8 cellular contexts compared by ENCODE assay signal in genomic region chr1:151510957-151511635, GRCh38. TPM values are rescaled to one million over a fixed set of nuclear protein-coding genes. Genes with fewer than 3 reads are reported as not detected.
DNase-seq lines count a peak whose midpoint lies in the region; ATAC-seq and TF ChIP-seq lines count a peak whose summit lies in the region.

CGN (plus strand) TSS chr1:151511387; CDS start chr1:151518520, 7,133 bp downstream.

- H3K27ac ChIP-seq in trophoblast cell (ENCODE audit: low read depth, low read length) (peak within 1 kb of the TSS; percentile 96), tibial artery (peak within 1 kb of the TSS; percentile 34 to 67)

- peaks cover 46% of the 10 kb centered on the region for H3K79me1 ChIP-seq in trophoblast cell (ENCODE audit: low read length)

- peak within 1 kb of the TSS; percentile 80 for H3K9ac ChIP-seq in trophoblast cell (ENCODE audit: low read length)

- H3K9me3 ChIP-seq in trophoblast cell (ENCODE audit: insufficient read depth, low read depth, low read length), result no peaks in the 10 kb centered on the region
- no peaks in the 10 kb centered on the region for H3K9me3 ChIP-seq in tibial artery

- peaks cover 7% of the 10 kb centered on the region for H3K79me2 ChIP-seq in trophoblast cell (ENCODE audit: control insufficient read depth, insufficient read depth, low read length, poor library complexity)

- H3K36me3 ChIP-seq in trophoblast cell (ENCODE audit: control insufficient read depth in 1 of 2, insufficient read depth in 2 of 2, low read length in 2 of 2) (no peaks in the 10 kb centered on the region), tibial artery (no peaks in the 10 kb centered on the region)

- H3K14ac ChIP-seq in trophoblast cell (ENCODE audit: low read length), result peak within 1 kb of the TSS; percentile 94

- H4K91ac ChIP-seq in trophoblast cell (ENCODE audit: low read depth, low read length), result peak within 1 kb of the TSS; percentile 98

- peak within 1 kb of the TSS; percentile 65 for H2AK5ac ChIP-seq in trophoblast cell (ENCODE audit: low read length)

- peak within 1 kb of the TSS; percentile 80 for H3K4me3 ChIP-seq in trophoblast cell (ENCODE audit: low read depth, low read length)
- H3K4me3 ChIP-seq in tibial artery, result peak within 1 kb of the TSS; percentile 64 to 77

- peak within 1 kb of the TSS; percentile 92 for H3K4me2 ChIP-seq in trophoblast cell (ENCODE audit: low read length)

- H3K36me3 Mint-ChIP-seq in activated naive CD8-positive, alpha-beta T cell treated with anti-CD3 and anti-CD28 coated beads, Interleukin-2, amount 50 U/mL, for 24 hours (ENCODE audit: low read depth), result no peaks in the 10 kb centered on the region

- peak within 1 kb of the TSS; percentile 67 for H2AFZ ChIP-seq in trophoblast cell (ENCODE audit: insufficient read depth, low read length, poor library complexity)

- ATAC-seq in HG02571 (IDR thresholded peaks at IDR 0.05; ENCODE audit: unreplicated experiment), result peak; percentile 87
- ATAC-seq in activated naive CD8-positive, alpha-beta T cell treated with anti-CD3 and anti-CD28 coated beads, Interleukin-2, amount 50 U/mL, for 24 hours, result peak; percentile 96

- H3K4me1 ChIP-seq in trophoblast cell (ENCODE audit: control insufficient read depth in 1 of 2, insufficient read depth in 2 of 2, low read length in 2 of 2), result peaks cover 23 to 36% of the 10 kb centered on the region in 2 experiments
- peaks cover 0 to 22% (median 12%) of the 10 kb centered on the region in 4 donors for H3K4me1 ChIP-seq in tibial artery

- H3K27ac Mint-ChIP-seq in activated naive CD8-positive, alpha-beta T cell treated with anti-CD3 and anti-CD28 coated beads, Interleukin-2, amount 50 U/mL, for 24 hours, result peak within 1 kb of the TSS; percentile 66

- H3K27me3 ChIP-seq in trophoblast cell (ENCODE audit: insufficient read depth, low read length), result no peaks in the 10 kb centered on the region
- H3K27me3 ChIP-seq in tibial artery, result peaks cover 0 to 10% of the 10 kb centered on the region in 2 donors

- peak within 1 kb of the TSS; percentile 81 for H3K4me3 Mint-ChIP-seq in activated naive CD8-positive, alpha-beta T cell treated with anti-CD3 and anti-CD28 coated beads, Interleukin-2, amount 50 U/mL, for 24 hours

- DNase-seq in EH (ENCODE audit: low read depth) (peak; percentile 75), NCI-H128 (lab: John Stamatoyannopoulos, UW; ENCODE audit: unreplicated experiment) (peak; percentile 97), SW480 (ENCODE audit: low spot score) (peak; percentile 90), cardiac septum (ENCODE audit: low spot score) (peak; percentile 88), trophoblast cell (peak; percentile 81), tibial artery (peak; percentile 76 to 88)
- DNase-seq in activated naive CD8-positive, alpha-beta T cell treated with anti-CD3 and anti-CD28 coated beads, Interleukin-2, amount 50 U/mL, for 24 hours, result peak; percentile 83

- peak within 1 kb of the TSS; percentile 95 for H2BK120ac ChIP-seq in trophoblast cell (ENCODE audit: insufficient read depth, low read length, poor library complexity)

- H3K23ac ChIP-seq in trophoblast cell (ENCODE audit: low read length), result no peak within 1 kb of the TSS

- H3K18ac ChIP-seq in trophoblast cell (ENCODE audit: low read length), result peak within 1 kb of the TSS; percentile 88

- WGBS in trophoblast cell (ENCODE audit: extremely low coverage, insufficient coverage, insufficient read length), result no CpG with 5 or more reads among the region's 68 CpGs

- peak within 1 kb of the TSS; percentile 96 for H2BK5ac ChIP-seq in trophoblast cell (ENCODE audit: low read depth, low read length, poor library complexity)

- peak within 1 kb of the TSS; percentile 89 for H4K8ac ChIP-seq in trophoblast cell (ENCODE audit: low read depth, low read length)

- H3K4ac ChIP-seq in trophoblast cell (ENCODE audit: low read depth, low read length), result peak within 1 kb of the TSS; percentile 53

- peaks cover 4% of the 10 kb centered on the region for H3K27me3 Mint-ChIP-seq in activated naive CD8-positive, alpha-beta T cell treated with anti-CD3 and anti-CD28 coated beads, Interleukin-2, amount 50 U/mL, for 24 hours

- peak within 1 kb of the TSS; percentile 75 for H2BK12ac ChIP-seq in trophoblast cell (ENCODE audit: low read length)

- TF ChIP-seq CTCF in tibial artery (IDR thresholded peaks at IDR 0.05), result no peak

- peak within 1 kb of the TSS; percentile 74 for H4K12ac ChIP-seq in trophoblast cell (ENCODE audit: low read depth, low read length)

- peaks cover 29% of the 10 kb centered on the region for H3K4me1 Mint-ChIP-seq in activated naive CD8-positive, alpha-beta T cell treated with anti-CD3 and anti-CD28 coated beads, Interleukin-2, amount 50 U/mL, for 24 hours

- intact Hi-C loops in cardiac septum (cut with DNase I), result no loop called here
- intact Hi-C loops in tibial artery (cut with DNase I; ENCODE audit: low total_unique reads), result no loop called here

- no peaks in the 10 kb centered on the region for H3K9me3 Mint-ChIP-seq in activated naive CD8-positive, alpha-beta T cell treated with anti-CD3 and anti-CD28 coated beads, Interleukin-2, amount 50 U/mL, for 24 hours

RNA-seq across cellular contexts. Expression of gene CGN, which starts in this region (rescaled TPM):
- 0.19 TPM for total RNA-seq in cardiac septum
- polyA plus RNA-seq in trophoblast cell (2013), result 22.2 and 24.0 TPM in 2 replicates

Comparison
In these comparisons a context has a peak if more than half of its experiments do, and no peak if none do; other contexts are left out.
1. Peak in every context shown above with its lines: DNase-seq, ATAC-seq, H3K4me3 ChIP-seq and H3K27ac ChIP-seq.
2. Peak in DNase-seq in cardiac septum; RNA of the gene not detected or under 1 TPM.